12 cellular contexts compared by ENCODE assay signal in genomic region chr7:28301148-28301641, GRCh38.
DNase-seq lines count a peak whose midpoint lies in the region; ATAC-seq and TF ChIP-seq lines count a peak whose summit lies in the region.
"Had no signal": no experiment of that assay in that cellular context is flagged by ENCODE, and none has a peak within 500 bp of the region (broad histone marks: within the 10 kb centered on the region; RNA-seq: fewer than 3 reads in every experiment).

No MANE protein-coding gene starts in this region.

- H2AFZ ChIP-seq in mammary epithelial cell (ENCODE audit: low read depth, low read length), result peak overlapping the region; percentile 69
- H2AFZ ChIP-seq: PC-9 had no signal

- WGBS in mammary epithelial cell (ENCODE audit: low coverage, missing lambda C conversion rate), result 6% methylated on average over 4 of the region's 5 CpGs
- 51 to 64% methylated on average over 5 of the region's 5 CpGs for WGBS in testis, 2 donors

- H3K27me3 Mint-ChIP-seq in activated CD4-positive, alpha-beta memory T cell treated with anti-CD3 and anti-CD28 coated beads for 36 hours, result peaks cover 8% of the 10 kb centered on the region
- peaks cover 0 to 1% of the 10 kb centered on the region in 2 donors for H3K27me3 Mint-ChIP-seq in T-cell
- H3K27me3 Mint-ChIP-seq: activated naive CD8-positive, alpha-beta T cell had no signal

- H3K4me2 ChIP-seq in mammary epithelial cell (ENCODE audit: insufficient read depth, low read depth, low read length), result peak overlapping the region; percentile 8
- H3K4me2 ChIP-seq: PC-9 had no signal

- in situ Hi-C loops in mammary epithelial cell (cut with MboI; ENCODE audit: low sequenced_read_pairs in 2 of 2), result no loop called here

- CTCF ChIA-PET in mammary epithelial cell (lab: Charles Lee; ENCODE audit: low non-redundant PET) (interaction anchor here (0.6 kb wide), 1 partner anchor 86 kb away, joined by 3 read pairs; no protein-coding TSS in a partner anchor), T-cell (lab: Charles Lee) (interaction anchor here (0.7 kb wide), 2 partner anchors 8 to 208 kb away, joined by 3 read pairs; no protein-coding TSS in a partner anchor)
- CTCF ChIA-PET in activated CD4-positive, alpha-beta memory T cell treated with anti-CD3 and anti-CD28 coated beads for 36 hours (lab: Charles Lee), result no interaction called here

- no peaks in the 10 kb centered on the region for H3K27me3 ChIP-seq in mammary epithelial cell (ENCODE audit: insufficient read depth, low read length)
- no peaks in the 10 kb centered on the region for H3K27me3 ChIP-seq in testis

- no peaks in the 10 kb centered on the region for H3K36me3 ChIP-seq in mammary epithelial cell (ENCODE audit: insufficient read depth, low read length)
- no peaks in the 10 kb centered on the region for H3K36me3 ChIP-seq in testis (ENCODE audit: low read depth, missing control alignments)

- intact Hi-C loops in mammary epithelial cell (cut with micrococcal nuclease), result no loop called here
- intact Hi-C loops in testis (cut with DNase I; ENCODE audit: low total_unique reads), result no loop called here
- intact Hi-C loops in activated CD4-positive, alpha-beta memory T cell treated with anti-CD3 and anti-CD28 coated beads for 36 hours (cut with micrococcal nuclease), result no loop called here

- DNase-seq in NCI-H69 (lab: John Stamatoyannopoulos, UW) (peak; percentile 44), mammary epithelial cell (peak; percentile 79), kidney tubule cell (ENCODE audit: low spot score) (peak; percentile 61), testis (peak; percentile 19), T-cell (no peak)
- DNase-seq in activated CD4-positive, alpha-beta T cell treated with anti-CD3 and anti-CD28 coated beads, Interleukin-2, amount 50 U/mL, for 48 hours, result no peak
- no peak for DNase-seq in activated CD4-positive, alpha-beta memory T cell treated with anti-CD3 and anti-CD28 coated beads for 36 hours
- DNase-seq: CD8-positive, alpha-beta memory T cell; hypothalamus; PC-9; T1000 had no signal

- POLR2A ChIA-PET in activated CD4-positive, alpha-beta memory T cell treated with anti-CD3 and anti-CD28 coated beads for 36 hours (lab: Charles Lee), result no interaction called here
- POLR2A ChIA-PET in T-cell (lab: Charles Lee), result no interaction called here

- no peak overlapping the region for H3K4me3 ChIP-seq in mammary epithelial cell (replicated peaks in 1 of 3; ENCODE audit: insufficient read depth in 1 of 3, low read depth in 2 of 3, low read length in 3 of 3)
- H3K4me3 ChIP-seq in testis, result no peak overlapping the region
- H3K4me3 ChIP-seq: PC-9 had no signal

- TF ChIP-seq CTCF in mammary epithelial cell (conservative IDR thresholded peaks at IDR 0.05 in 1 of 2, IDR thresholded peaks at IDR 0.05 in 1 of 2; ENCODE audit: extremely low read depth in 1 of 2, insufficient read depth in 1 of 2, low read depth in 1 of 2, low read length in 2 of 2) (no peak), testis (IDR thresholded peaks at IDR 0.05) (no peak)

- no peak overlapping the region for H3K27ac Mint-ChIP-seq in activated CD4-positive, alpha-beta memory T cell treated with anti-CD3 and anti-CD28 coated beads for 36 hours
- H3K27ac Mint-ChIP-seq in T-cell, result no peak overlapping the region
- H3K27ac Mint-ChIP-seq: activated naive CD8-positive, alpha-beta T cell had no signal

- dilution Hi-C loops in mammary epithelial cell (cut with HindIII; ENCODE audit: low sequenced_read_pairs), result no loop called here

- peak overlapping the region; percentile 50 for H3K27ac ChIP-seq in mammary epithelial cell (ENCODE audit: insufficient read depth, low read depth, low read length)
- no peak overlapping the region for H3K27ac ChIP-seq in testis
- H3K27ac ChIP-seq: PC-9 had no signal

- no peaks in the 10 kb centered on the region for H3K79me2 ChIP-seq in mammary epithelial cell (ENCODE audit: insufficient read depth, low read length)

- ATAC-seq in T-cell (replicated peaks in 1 of 4), result no peak

- H3K9me3 ChIP-seq in mammary epithelial cell (replicated peaks; ENCODE audit: insufficient read depth, low read length) (no peaks in the 10 kb centered on the region), testis (no peaks in the 10 kb centered on the region)

- H3K4me1 ChIP-seq in mammary epithelial cell (ENCODE audit: insufficient read depth, low read length), result peaks cover 13% of the 10 kb centered on the region
- no peaks in the 10 kb centered on the region for H3K4me1 ChIP-seq in testis

- H3K4me1 Mint-ChIP-seq in activated CD4-positive, alpha-beta memory T cell treated with anti-CD3 and anti-CD28 coated beads for 36 hours (ENCODE audit: low read depth), result no peaks in the 10 kb centered on the region
- no peaks in the 10 kb centered on the region for H3K4me1 Mint-ChIP-seq in T-cell
- H3K4me1 Mint-ChIP-seq: CD8-positive, alpha-beta memory T cell had no signal

- no peaks in the 10 kb centered on the region for H4K20me1 ChIP-seq in mammary epithelial cell (ENCODE audit: insufficient read depth, low read length)

- no peaks in the 10 kb centered on the region for H3K36me3 Mint-ChIP-seq in activated CD4-positive, alpha-beta memory T cell treated with anti-CD3 and anti-CD28 coated beads for 36 hours
- H3K36me3 Mint-ChIP-seq in T-cell, result no peaks in the 10 kb centered on the region
- H3K36me3 Mint-ChIP-seq: activated naive CD8-positive, alpha-beta T cell; CD8-positive, alpha-beta memory T cell had no signal

- no TSS peak for BruUV-seq in mammary epithelial cell (replicated peaks; lab: Mats Ljungman, UMichigan)

- H3K9ac ChIP-seq in mammary epithelial cell (ENCODE audit: insufficient read depth, low read length), result no peak overlapping the region

- no peaks in the 10 kb centered on the region for H3K9me3 Mint-ChIP-seq in activated CD4-positive, alpha-beta memory T cell treated with anti-CD3 and anti-CD28 coated beads for 36 hours
- H3K9me3 Mint-ChIP-seq in T-cell, result no peaks in the 10 kb centered on the region
- H3K9me3 Mint-ChIP-seq: CD8-positive, alpha-beta memory T cell had no signal

- no peak for TF ChIP-seq POLR2A in testis (IDR thresholded peaks at IDR 0.05)

- H3K4me3 Mint-ChIP-seq in activated CD4-positive, alpha-beta memory T cell treated with anti-CD3 and anti-CD28 coated beads for 36 hours, result no peak overlapping the region
- H3K4me3 Mint-ChIP-seq in T-cell, result no peak overlapping the region
- H3K4me3 Mint-ChIP-seq: activated naive CD8-positive, alpha-beta T cell; CD8-positive, alpha-beta memory T cell had no signal

Comparison
In these comparisons a context has a peak if more than half of its experiments do, and no peak if none do; other contexts are left out.
1. DNase-seq: peak in NCI-H69 (single experiment), mammary epithelial cell (single experiment), kidney tubule cell (single experiment) and testis (single experiment); none in activated CD4-positive, alpha-beta T cell treated with anti-CD3 and anti-CD28 coated beads, Interleukin-2, amount 50 U/mL, for 48 hours (0 of 2), activated CD4-positive, alpha-beta memory T cell treated with anti-CD3 and anti-CD28 coated beads for 36 hours (single experiment) and T-cell (0 of 34).